32 cellular contexts compared by ENCODE assay signal in the genomic region with DNA sequence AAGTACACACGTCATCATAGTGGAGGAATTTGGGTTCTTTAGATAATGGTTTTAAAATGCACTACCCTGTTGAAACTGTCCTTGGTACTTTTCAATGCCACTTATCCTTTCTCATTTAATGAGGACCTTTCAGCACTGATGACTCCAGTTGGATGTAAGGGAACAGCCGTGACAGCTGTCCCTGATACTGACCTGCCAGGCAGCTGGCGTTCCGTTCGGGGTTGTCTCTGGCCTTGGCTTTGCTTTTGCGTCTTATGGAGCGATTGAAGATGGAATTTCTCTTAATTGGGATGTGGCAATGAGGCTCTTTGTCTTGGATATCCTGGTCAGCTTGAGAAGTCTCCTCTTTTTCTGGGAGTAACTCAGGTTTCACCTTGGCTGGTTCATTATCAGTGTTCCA. TPM values are rescaled to one million over a fixed set of nuclear protein-coding genes. Genes with fewer than 3 reads are reported as not detected.
"Had no signal": no experiment of that assay in that cellular context is flagged by ENCODE, and none has a peak within 500 bp of the region (broad histone marks: within the 10 kb centered on the region; RNA-seq: fewer than 3 reads in every experiment).

No MANE protein-coding gene starts in this region.

- H3K27ac ChIP-seq: cardiac muscle cell, esophagus squamous epithelium, gastroesophageal sphincter, neural progenitor cell, pancreas, prostate gland, right lobe of liver, spleen, stomach, thoracic aorta, uterus had no signal

- H3K9me3 ChIP-seq: esophagus squamous epithelium, pancreas, prostate gland, right lobe of liver, stomach, thoracic aorta, uterus had no signal

- DNase-seq: cerebellar nuclear complex; cortex of kidney; effector memory CD4-positive, alpha-beta T cell; esophagus squamous epithelium; foreskin fibroblast; immature natural killer cell; left colon; mesendoderm; nucleus accumbens; spleen; stimulated activated CD4-positive, alpha-beta T cell treated with anti-CD3 and anti-CD28 coated beads, Interleukin-15, amount 100 ng/mL, for 24 hours; stimulated activated CD4-positive, alpha-beta T cell treated with anti-CD3 and anti-CD28 coated beads, Interleukin-1b, Interleukin-23, amount 100 ng/mL, for 48 hours; stimulated activated naive CD4-positive, alpha-beta T cell; stomach; substantia nigra; trophoblast cell; uterus had no signal

- H3K4me3 ChIP-seq: cardiac muscle cell, esophagus squamous epithelium, gastroesophageal sphincter, neural progenitor cell, pancreas, prostate gland, right lobe of liver, spleen, stomach, thoracic aorta, uterus had no signal

- H3K36me3 ChIP-seq: cardiac muscle cell, esophagus squamous epithelium, gastroesophageal sphincter, neural progenitor cell, pancreas, prostate gland, spleen, thoracic aorta, uterus had no signal

- H3K27me3 ChIP-seq: esophagus squamous epithelium, neural progenitor cell, pancreas, right lobe of liver, spleen, uterus had no signal

- ATAC-seq: gastroesophageal sphincter; left colon; natural killer cell treated with Interleukin-12 subunit alpha and Interleukin-12 subunit beta and Interleukin-15 and Interleukin-18, amount 100 ng/mL, for 72 hours; pancreas; right lobe of liver had no signal

RNA-seq across cellular contexts. Expression of gene NGEF, which starts 38.6 kb away (rescaled TPM):
- total RNA-seq: lung microvascular endothelial cell; natural killer cell treated with Interleukin-12 subunit alpha and Interleukin-12 subunit beta and Interleukin-15 and Interleukin-18, amount 100 ng/mL, for 72 hours had no signal

RNA-seq across cellular contexts. Expression of gene NEU2, which starts 58.0 kb away (rescaled TPM):
- total RNA-seq: cardiac muscle cell; epithelial cell of proximal tubule; esophagus squamous epithelium; gastroesophageal sphincter; kidney epithelial cell; left colon; liver; lung microvascular endothelial cell; mononuclear cell; natural killer cell treated with Interleukin-12 subunit alpha and Interleukin-12 subunit beta and Interleukin-15 and Interleukin-18, amount 100 ng/mL, for 72 hours; pancreas; prostate gland; renal cortical epithelial cell; right lobe of liver; skeletal muscle tissue; spleen; stomach; thoracic aorta; uterus had no signal
